In the genomic region with DNA sequence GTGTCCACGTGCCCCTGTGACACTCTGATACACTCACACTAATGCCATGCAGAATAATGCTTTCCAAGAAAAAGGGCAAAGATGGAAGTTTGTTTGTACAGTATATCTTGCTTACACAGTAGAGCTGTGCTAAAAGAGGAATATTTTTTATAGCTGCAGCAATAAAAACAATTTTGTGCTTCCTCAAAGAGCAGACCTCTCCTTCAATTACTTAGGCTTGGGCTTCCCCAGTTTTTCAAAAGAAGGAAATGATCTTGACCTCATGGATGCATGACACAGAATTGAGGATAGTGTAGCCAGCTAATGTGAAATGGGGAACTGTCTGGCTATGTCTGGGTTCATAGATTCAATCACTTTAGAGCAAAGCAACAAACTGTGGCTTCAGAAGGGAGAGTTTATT, we compare ENCODE assay signal across 26 cellular contexts.
DNase-seq lines count a peak whose midpoint lies in the region; ATAC-seq and TF ChIP-seq lines count a peak whose summit lies in the region.
"Had no signal": no experiment of that assay in that cellular context is flagged by ENCODE, and none has a peak within 500 bp of the region (broad histone marks: within the 10 kb centered on the region; RNA-seq: fewer than 3 reads in every experiment).

No MANE protein-coding gene starts in this region.

- H3K4me2 ChIP-seq in Karpas-422 (ENCODE audit: low read depth, low read length, poor library complexity, severe bottlenecking): no peak overlapping the region
- H3K4me2 ChIP-seq: GM23338, KMS-11 had no signal

- no peak overlapping the region for H3K9ac ChIP-seq in Karpas-422 (ENCODE audit: low read length)
- H3K9ac ChIP-seq: KMS-11 had no signal

- H3K9me3 Mint-ChIP-seq in endothelial cell (ENCODE audit: unreplicated experiment): no peaks in the 10 kb centered on the region
- H3K9me3 Mint-ChIP-seq in naive thymus-derived CD4-positive, alpha-beta T cell: peaks cover 0 to 13% (median 0%) of the 10 kb centered on the region in 11 donors
- H3K9me3 Mint-ChIP-seq: CD8-positive, alpha-beta T cell; GM23338; natural killer cell had no signal

- H3K27ac Mint-ChIP-seq in endothelial cell (ENCODE audit: unreplicated experiment): peak overlapping the region; percentile 9
- H3K27ac Mint-ChIP-seq in naive thymus-derived CD4-positive, alpha-beta T cell: no peak overlapping the region
- H3K27ac Mint-ChIP-seq: CD8-positive, alpha-beta T cell; GM23338; natural killer cell; stimulated activated naive CD8-positive, alpha-beta T cell treated with anti-CD3 and anti-CD28 coated beads, Interleukin-15, amount 100 ng/mL, for 72 hours had no signal

- no peaks in the 10 kb centered on the region for H4K20me1 ChIP-seq in Karpas-422 (ENCODE audit: insufficient read depth, low read depth, low read length)

- H3K27me3 ChIP-seq in naive thymus-derived CD4-positive, alpha-beta T cell (ENCODE audit: control insufficient read depth in 2 of 2, insufficient read depth in 2 of 2, low read length in 2 of 2): no peaks in the 10 kb centered on the region
- H3K27me3 ChIP-seq in Karpas-422 (ENCODE audit: low read length): no peaks in the 10 kb centered on the region
- H3K27me3 ChIP-seq: sigmoid colon, tibial nerve had no signal

- no peaks in the 10 kb centered on the region for H3K9me3 ChIP-seq in naive thymus-derived CD4-positive, alpha-beta T cell (ENCODE audit: control insufficient read depth in 2 of 3, low read length in 3 of 3)
- H3K9me3 ChIP-seq in Karpas-422 (ENCODE audit: low read length): no peaks in the 10 kb centered on the region
- H3K9me3 ChIP-seq: sigmoid colon, tibial nerve had no signal

- peaks cover 19% of the 10 kb centered on the region for H3K36me3 Mint-ChIP-seq in endothelial cell (ENCODE audit: low read depth, unreplicated experiment)
- H3K36me3 Mint-ChIP-seq in naive thymus-derived CD4-positive, alpha-beta T cell: peaks cover 0 to 3% (median 0%) of the 10 kb centered on the region in 5 donors
- H3K36me3 Mint-ChIP-seq: CD8-positive, alpha-beta T cell; natural killer cell had no signal

- peaks cover 2% of the 10 kb centered on the region for H3K4me1 Mint-ChIP-seq in endothelial cell (ENCODE audit: unreplicated experiment)
- H3K4me1 Mint-ChIP-seq in naive thymus-derived CD4-positive, alpha-beta T cell: peaks cover 0 to 7% (median 0%) of the 10 kb centered on the region in 7 donors
- H3K4me1 Mint-ChIP-seq: natural killer cell; stimulated activated naive CD8-positive, alpha-beta T cell treated with anti-CD3 and anti-CD28 coated beads, Interleukin-15, amount 100 ng/mL, for 72 hours had no signal

- intact Hi-C loops in naive thymus-derived CD4-positive, alpha-beta T cell (cut with micrococcal nuclease): no loop called here

- H3K36me3 ChIP-seq in naive thymus-derived CD4-positive, alpha-beta T cell (ENCODE audit: control insufficient read depth in 2 of 3, insufficient read depth in 3 of 3, low read length in 3 of 3): no peaks in the 10 kb centered on the region
- H3K36me3 ChIP-seq in Karpas-422 (ENCODE audit: insufficient read depth, low read length): peaks cover 48% of the 10 kb centered on the region; the same call in 1 of the 2 replicates
- H3K36me3 ChIP-seq: sigmoid colon had no signal

- no peak for TF ChIP-seq CTCF in endothelial cell (IDR thresholded peaks at IDR 0.05; ENCODE audit: unreplicated experiment)

- H3K4me3 ChIP-seq in naive thymus-derived CD4-positive, alpha-beta T cell (ENCODE audit: low read length): no peak overlapping the region
- no peak overlapping the region for H3K4me3 ChIP-seq in Karpas-422 (ENCODE audit: low read length)
- H3K4me3 ChIP-seq: coronary artery, GM23338, sigmoid colon, tibial nerve had no signal

- H3K9me2 ChIP-seq in Karpas-422 (replicated peaks; ENCODE audit: insufficient read depth, low read length): no peaks in the 10 kb centered on the region

- no peaks in the 10 kb centered on the region for H3K4me1 ChIP-seq in naive thymus-derived CD4-positive, alpha-beta T cell (ENCODE audit: control insufficient read depth in 2 of 2, insufficient read depth in 2 of 2, low read length in 2 of 2)
- no peaks in the 10 kb centered on the region for H3K4me1 ChIP-seq in Karpas-422 (ENCODE audit: low read length)
- H3K4me1 ChIP-seq: sigmoid colon had no signal

- CTCF ChIA-PET in naive thymus-derived CD4-positive, alpha-beta T cell (lab: Charles Lee): no interaction called here

- peak; percentile 71 for ATAC-seq in naive thymus-derived CD4-positive, alpha-beta T cell
- ATAC-seq: CD8-positive, alpha-beta T cell; GM23338; natural killer cell; stimulated activated naive CD8-positive, alpha-beta T cell treated with anti-CD3 and anti-CD28 coated beads, Interleukin-15, amount 100 ng/mL, for 72 hours had no signal

- H3K27ac ChIP-seq in naive thymus-derived CD4-positive, alpha-beta T cell (ENCODE audit: low read depth, low read length): no peak overlapping the region
- H3K27ac ChIP-seq in Karpas-422 (ENCODE audit: low read length): no peak overlapping the region
- H3K27ac ChIP-seq: coronary artery, KMS-11, sigmoid colon, tibial nerve had no signal

- no peak overlapping the region for H2AFZ ChIP-seq in Karpas-422 (ENCODE audit: low read length)
- H2AFZ ChIP-seq: GM23338 had no signal

- peaks cover 4% of the 10 kb centered on the region for H3K27me3 Mint-ChIP-seq in endothelial cell (ENCODE audit: unreplicated experiment)
- no peaks in the 10 kb centered on the region for H3K27me3 Mint-ChIP-seq in naive thymus-derived CD4-positive, alpha-beta T cell
- H3K27me3 Mint-ChIP-seq: stimulated activated naive CD8-positive, alpha-beta T cell treated with anti-CD3 and anti-CD28 coated beads, Interleukin-15, amount 100 ng/mL, for 72 hours had no signal

- DNase-seq in CD1c-positive myeloid dendritic cell (ENCODE audit: extremely low spot score) (peak; percentile 88), MV-4-11 (lab: John Stamatoyannopoulos, UW) (peak; percentile 82), endothelial cell (ENCODE audit: low spot score) (no peak), NCI-H524 treated with DMSO at 0.1 percent for 48 hours (lab: John Stamatoyannopoulos, UW) (no peak), Karpas-422 (no peak), DMS79 (lab: John Stamatoyannopoulos, UW) (no peak)
- DNase-seq in naive thymus-derived CD4-positive, alpha-beta T cell: no peak
- DNase-seq: activated CD4-positive, alpha-beta T cell treated with anti-CD3 and anti-CD28 coated beads, Interleukin-2, amount 50 U/mL, for 4 hours; activated CD4-positive, CD25-positive, alpha-beta regulatory T cell; activated naive CD4-positive, alpha-beta T cell treated with anti-CD3 and anti-CD28 coated beads, Interleukin-2, amount 50 U/mL, for 16 hours; amygdala; CD8-positive, alpha-beta T cell; DMS153; GDM1; natural killer cell; NCI-H1105 treated with DMSO at 0.1 percent for 48 hours; NCI-H2029; NCI-H2227 treated with DMSO at 0.1 percent for 48 hours; OCI-M1; sigmoid colon; stimulated activated CD4-positive, alpha-beta T cell treated with anti-CD3 and anti-CD28 coated beads, Interleukin-15, amount 100 ng/mL, for 24 hours; stimulated activated naive CD8-positive, alpha-beta T cell treated with anti-CD3 and anti-CD28 coated beads, Interleukin-15, amount 100 ng/mL, for 72 hours had no signal

- no peak overlapping the region for H3K4me3 Mint-ChIP-seq in endothelial cell (ENCODE audit: unreplicated experiment)
- no peak overlapping the region for H3K4me3 Mint-ChIP-seq in naive thymus-derived CD4-positive, alpha-beta T cell
- H3K4me3 Mint-ChIP-seq: CD8-positive, alpha-beta T cell; GM23338; natural killer cell; stimulated activated naive CD8-positive, alpha-beta T cell treated with anti-CD3 and anti-CD28 coated beads, Interleukin-15, amount 100 ng/mL, for 72 hours had no signal

- POLR2A ChIA-PET in naive thymus-derived CD4-positive, alpha-beta T cell (lab: Charles Lee): interaction anchor here (0.6 kb wide), 1 partner anchor 208 kb away, joined by 3 read pairs; no protein-coding TSS in a partner anchor

- peaks cover 23% of the 10 kb centered on the region for H3K79me2 ChIP-seq in Karpas-422 (ENCODE audit: low read length)

Comparison
In these comparisons a context has a peak if more than half of its experiments do, and no peak if none do; other contexts are left out.
1. DNase-seq: peak in CD1c-positive myeloid dendritic cell (single experiment) and MV-4-11 (single experiment); none in endothelial cell (single experiment), naive thymus-derived CD4-positive, alpha-beta T cell (0 of 9), NCI-H524 treated with DMSO at 0.1 percent for 48 hours (single experiment), Karpas-422 (single experiment) and DMS79 (single experiment).